Comparison of ENCODE assay signal across 11 cellular contexts in genomic region chr1:209583408-209583807, GRCh38. TPM values are rescaled to one million over a fixed set of nuclear protein-coding genes. Genes with fewer than 3 reads are reported as not detected.
DNase-seq lines count a peak whose midpoint lies in the region; ATAC-seq, FAIRE-seq and TF ChIP-seq lines count a peak whose summit lies in the region.
"Had no signal": no experiment of that assay in that cellular context is flagged by ENCODE, and none has a peak within 500 bp of the region (broad histone marks: within the 10 kb centered on the region; RNA-seq: fewer than 3 reads in every experiment).

CAMK1G (plus strand) TSS chr1:209583714; CDS start chr1:209594984, 11,270 bp downstream.

- no peaks in the 10 kb centered on the region for H3K4me1 Mint-ChIP-seq in T-cell
- no peaks in the 10 kb centered on the region for H3K4me1 Mint-ChIP-seq in activated T-helper 17 cell treated with anti-CD3 and anti-CD28 coated beads, Interleukin-2, amount 50 U/mL, for 72 hours

- H3K27ac Mint-ChIP-seq in T-cell = no peak within 1 kb of the TSS
- H3K27ac Mint-ChIP-seq in activated T-helper 17 cell treated with anti-CD3 and anti-CD28 coated beads, Interleukin-2, amount 50 U/mL, for 72 hours = no peak within 1 kb of the TSS
- H3K27ac Mint-ChIP-seq: natural killer cell treated with Interleukin-12 subunit alpha and Interleukin-12 subunit beta and Interleukin-15 and Interleukin-18, amount 100 ng/mL, for 72 hours had no signal

- POLR2A ChIA-PET in PC-3 (lab: Charles Lee; ENCODE audit: unreplicated experiment) (interaction anchor here (1.1 kb wide), 1 partner anchor 92 kb away, joined by 4 read pairs; the partner anchor contains the start of gene G0S2), T-cell (lab: Charles Lee) (no interaction called here)

- CTCF ChIA-PET in PC-3 (lab: Charles Lee) = no interaction called here
- CTCF ChIA-PET in T-cell (lab: Charles Lee) = interaction anchor here (0.6 to 2.9 kb wide), 4 partner anchors 14 to 105 kb away, joined by 3 to 10 read pairs (median 3); no protein-coding TSS in a partner anchor

- H3K4me3 ChIP-seq in PC-3 (ENCODE audit: low read length) (no peak within 1 kb of the TSS), fibroblast of the aortic adventitia (ENCODE audit: low read depth, low read length) (no peak within 1 kb of the TSS), pancreas (no peak within 1 kb of the TSS), Karpas-422 (ENCODE audit: low read length) (no peak within 1 kb of the TSS)

- no peaks in the 10 kb centered on the region for H3F3A ChIP-seq in PC-3 (ENCODE audit: low read length, unreplicated experiment)

- FAIRE-seq in pancreas (lab: Jason Lieb, UNC) = no peak

- H3K9me2 ChIP-seq in PC-3 (replicated peaks; ENCODE audit: low read length) = no peaks in the 10 kb centered on the region
- H3K9me2 ChIP-seq in Karpas-422 (replicated peaks; ENCODE audit: insufficient read depth, low read length) = no peaks in the 10 kb centered on the region

- H3K9me3 ChIP-seq in ES-I3 (ENCODE audit: control insufficient read depth, insufficient read depth, low read length) (no peaks in the 10 kb centered on the region; the same call in 1 of the 2 replicates), PC-3 (ENCODE audit: low read length) (no peaks in the 10 kb centered on the region), pancreas (no peaks in the 10 kb centered on the region), Karpas-422 (ENCODE audit: low read length) (no peaks in the 10 kb centered on the region)

- H2AFZ ChIP-seq in PC-3 (ENCODE audit: low read length) = no peak within 1 kb of the TSS
- no peak within 1 kb of the TSS for H2AFZ ChIP-seq in Karpas-422 (ENCODE audit: low read length)

- WGBS in pancreas, 2 donors = 11 to 18% methylated on average over 6 of the region's 6 CpGs

- H4K20me1 ChIP-seq in PC-3 (ENCODE audit: low read length) (no peaks in the 10 kb centered on the region), Karpas-422 (ENCODE audit: insufficient read depth, low read depth, low read length) (no peaks in the 10 kb centered on the region)

- H3K27me3 Mint-ChIP-seq in T-cell = peaks cover 9 to 14% of the 10 kb centered on the region in 2 donors
- H3K27me3 Mint-ChIP-seq in activated T-helper 17 cell treated with anti-CD3 and anti-CD28 coated beads, Interleukin-2, amount 50 U/mL, for 72 hours = peaks cover 10% of the 10 kb centered on the region

- H3K36me3 Mint-ChIP-seq in T-cell = no peaks in the 10 kb centered on the region
- no peaks in the 10 kb centered on the region for H3K36me3 Mint-ChIP-seq in activated T-helper 17 cell treated with anti-CD3 and anti-CD28 coated beads, Interleukin-2, amount 50 U/mL, for 72 hours (ENCODE audit: low read depth)
- H3K36me3 Mint-ChIP-seq: natural killer cell treated with Interleukin-12 subunit alpha and Interleukin-12 subunit beta and Interleukin-15 and Interleukin-18, amount 100 ng/mL, for 72 hours had no signal

- H3K9ac ChIP-seq in ES-I3 (ENCODE audit: low read depth, low read length) (peak within 1 kb of the TSS; percentile 51; the same call in 1 of the 2 replicates), PC-3 (ENCODE audit: low read length) (no peak within 1 kb of the TSS), Karpas-422 (ENCODE audit: low read length) (no peak within 1 kb of the TSS)

- intact Hi-C loops in PC-3 (cut with micrococcal nuclease) = no loop called here
- intact Hi-C loops in pancreas (cut with DNase I) = no loop called here

- H3K27ac ChIP-seq in PC-3 (ENCODE audit: low read length) = no peak within 1 kb of the TSS
- no peak within 1 kb of the TSS for H3K27ac ChIP-seq in pancreas
- no peak within 1 kb of the TSS for H3K27ac ChIP-seq in Karpas-422 (ENCODE audit: low read length)

- H3K9me3 Mint-ChIP-seq in T-cell = no peaks in the 10 kb centered on the region
- no peaks in the 10 kb centered on the region for H3K9me3 Mint-ChIP-seq in activated T-helper 17 cell treated with anti-CD3 and anti-CD28 coated beads, Interleukin-2, amount 50 U/mL, for 72 hours
- H3K9me3 Mint-ChIP-seq: natural killer cell treated with Interleukin-12 subunit alpha and Interleukin-12 subunit beta and Interleukin-15 and Interleukin-18, amount 100 ng/mL, for 72 hours had no signal

- H3K36me3 ChIP-seq in ES-I3 (ENCODE audit: insufficient read depth, low read length) = no peaks in the 10 kb centered on the region
- H3K36me3 ChIP-seq in PC-3 (ENCODE audit: low read depth, low read length) = no peaks in the 10 kb centered on the region
- no peaks in the 10 kb centered on the region for H3K36me3 ChIP-seq in pancreas
- no peaks in the 10 kb centered on the region for H3K36me3 ChIP-seq in Karpas-422 (ENCODE audit: insufficient read depth, low read length)

- H3K27me3 ChIP-seq in PC-3 (ENCODE audit: low read length) (no peaks in the 10 kb centered on the region), pancreas (peaks cover 0 to 18% (median 5%) of the 10 kb centered on the region in 4 donors), Karpas-422 (ENCODE audit: low read length) (no peaks in the 10 kb centered on the region)

- BruUV-seq in PC-3 (replicated peaks; lab: Mats Ljungman, UMichigan) = no TSS peak

- no peak for TF ChIP-seq CTCF in PC-3 (conservative IDR thresholded peaks at IDR 0.05; ENCODE audit: low read depth, low read length)
- TF ChIP-seq CTCF in fibroblast of the aortic adventitia (IDR thresholded peaks at IDR 0.05; ENCODE audit: insufficient read depth, low read length) = no peak
- no peak for TF ChIP-seq CTCF in pancreas (IDR thresholded peaks at IDR 0.05)

- no peaks in the 10 kb centered on the region for H3K79me2 ChIP-seq in PC-3 (ENCODE audit: low read length)
- H3K79me2 ChIP-seq in Karpas-422 (ENCODE audit: low read length) = no peaks in the 10 kb centered on the region

- H3K4me1 ChIP-seq in ES-I3 (ENCODE audit: insufficient read depth, low read length) = 0 out of 2 replicates have a peak, but pooled peaks cover 2% of the 10 kb centered on the region
- H3K4me1 ChIP-seq in PC-3 (ENCODE audit: insufficient read depth, low read length) = peaks cover 36% of the 10 kb centered on the region
- no peaks in the 10 kb centered on the region for H3K4me1 ChIP-seq in pancreas
- no peaks in the 10 kb centered on the region for H3K4me1 ChIP-seq in Karpas-422 (ENCODE audit: low read length)

- H3K4me2 ChIP-seq in PC-3 (ENCODE audit: low read length) (no peak within 1 kb of the TSS), Karpas-422 (ENCODE audit: low read depth, low read length, poor library complexity, severe bottlenecking) (no peak within 1 kb of the TSS)

- ATAC-seq in PC-3 (peak; percentile 21), pancreas (peak in 3 of 4 donors; percentile 57 to 74 (median 71)), T-cell (replicated peaks in 1 of 4) (no peak)
- ATAC-seq in activated T-helper 17 cell treated with anti-CD3 and anti-CD28 coated beads, Interleukin-2, amount 50 U/mL, for 72 hours (replicated peaks) = no peak
- ATAC-seq: natural killer cell treated with Interleukin-12 subunit alpha and Interleukin-12 subunit beta and Interleukin-15 and Interleukin-18, amount 100 ng/mL, for 72 hours had no signal

- H3K4me3 Mint-ChIP-seq in T-cell = no peak within 1 kb of the TSS
- H3K4me3 Mint-ChIP-seq in activated T-helper 17 cell treated with anti-CD3 and anti-CD28 coated beads, Interleukin-2, amount 50 U/mL, for 72 hours = no peak within 1 kb of the TSS
- H3K4me3 Mint-ChIP-seq: natural killer cell treated with Interleukin-12 subunit alpha and Interleukin-12 subunit beta and Interleukin-15 and Interleukin-18, amount 100 ng/mL, for 72 hours had no signal

- DNase-seq in PC-3 (peak; percentile 56), fibroblast of the aortic adventitia (ENCODE audit: low read depth) (peak; percentile 70), pancreas (no peak), T-cell (no peak), Karpas-422 (no peak), NCI-H1105 (lab: John Stamatoyannopoulos, UW) (no peak)
- DNase-seq: effector CD8-positive, alpha-beta T cell had no signal

RNA-seq across cellular contexts. Expression of gene CAMK1G, which starts in this region (rescaled TPM):
- not detected in 2 replicates for total RNA-seq in PC-3 (2014; rRNA removed)
- total RNA-seq in fibroblast of the aortic adventitia (ENCODE audit: low replicate concordance) = 0.90 and 1.1 TPM in 2 replicates
- under 1 TPM in 4 of 6 donors, not detected in 2; 0.06 to 0.52 (median 0.21) TPM for total RNA-seq in pancreas
- polyA plus RNA-seq in pancreas = 1 to 10 TPM in 1 of 2 donors, under 1 TPM in 1; 0.11 to 1.2 TPM
- total RNA-seq in T-cell = not detected
- under 1 TPM in 1 of 2 donors, not detected in 1; 0.21 TPM for total RNA-seq in activated T-helper 17 cell treated with anti-CD3 and anti-CD28 coated beads, Interleukin-2, amount 50 U/mL, for 72 hours
- not detected in 2 replicates for total RNA-seq in Karpas-422 (2014; rRNA removed; shearing (Covaris generic); ENCODE audit: low replicate concordance)
- total RNA-seq: natural killer cell treated with Interleukin-12 subunit alpha and Interleukin-12 subunit beta and Interleukin-15 and Interleukin-18, amount 100 ng/mL, for 72 hours; NCI-H460 had no signal

Comparison
In these comparisons a context has a peak if more than half of its experiments do, and no peak if none do; other contexts are left out.
1. Peak in DNase-seq and ATAC-seq in PC-3; RNA of the gene not detected or under 1 TPM.
2. ATAC-seq: peak in pancreas (3 of 4); none in T-cell (0 of 4) and activated T-helper 17 cell treated with anti-CD3 and anti-CD28 coated beads, Interleukin-2, amount 50 U/mL, for 72 hours (single experiment).